Comparison of ENCODE assay signal across 8 cellular contexts in the genomic region with DNA sequence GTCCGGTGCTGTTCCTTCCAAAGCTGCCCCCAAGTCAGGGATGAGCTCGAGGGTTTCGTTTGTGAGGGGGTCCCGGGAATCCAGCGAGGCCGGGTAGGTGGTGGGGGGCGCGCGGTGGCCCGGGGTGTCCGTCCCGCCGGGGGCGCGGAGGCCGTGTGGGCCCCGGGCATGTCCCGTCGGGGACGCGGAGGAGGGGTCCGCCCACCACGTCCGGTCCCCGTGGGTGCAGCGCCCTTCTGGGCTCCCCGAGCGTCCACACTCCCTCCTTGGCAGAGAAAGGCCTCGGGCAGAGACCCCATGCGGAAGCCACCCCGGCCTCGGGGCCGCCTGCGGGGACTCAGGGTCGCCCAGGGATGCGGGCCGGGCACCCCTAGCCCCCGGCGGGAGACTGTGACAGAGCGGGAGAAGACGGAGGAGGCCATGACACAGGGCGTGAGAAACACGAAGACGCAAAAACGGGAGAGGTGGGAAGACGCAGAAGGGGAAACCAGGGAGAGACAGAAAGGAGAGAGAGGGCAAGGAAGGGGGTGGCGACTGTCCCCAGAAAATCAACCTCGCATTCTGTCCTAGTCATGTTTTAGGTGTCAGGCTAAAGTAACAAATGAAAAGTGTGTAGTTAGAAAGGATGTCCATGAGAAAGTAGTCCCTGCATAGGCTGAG. TPM values are rescaled to one million over a fixed set of nuclear protein-coding genes. Genes with fewer than 3 reads are reported as not detected.
DNase-seq lines count a peak whose midpoint lies in the region; ATAC-seq and TF ChIP-seq lines count a peak whose summit lies in the region.

No MANE protein-coding gene starts in this region.

- H2AK5ac ChIP-seq in H9 (ENCODE audit: insufficient read length, low read length), result no peak overlapping the region

- H3K79me2 ChIP-seq in H9 (ENCODE audit: insufficient read depth, low read length) (peaks cover 5% of the 10 kb centered on the region; the same call in 1 of the 2 replicates), MM.1S (ENCODE audit: low read length) (peaks cover 32% of the 10 kb centered on the region)

- H4K8ac ChIP-seq in H9 (replicated peaks; ENCODE audit: insufficient read length, low read depth, low read length), result no peak overlapping the region

- H3K36me3 Mint-ChIP-seq in H9 (ENCODE audit: insufficient read depth in 1 of 3, low read depth in 3 of 3) (peaks cover 33 to 42% (median 35%) of the 10 kb centered on the region in 3 experiments), WTC11 (peaks cover 35% of the 10 kb centered on the region)
- H3K36me3 Mint-ChIP-seq in central memory CD8-positive, alpha-beta T cell (ENCODE audit: insufficient read depth), result peaks cover 24% of the 10 kb centered on the region

- CTCF ChIA-PET in WTC11 (lab: Charles Lee), result interaction anchor here (0.6 to 4.0 kb wide), 11 partner anchors 16 to 278 kb away, joined by 3 to 40 read pairs (median 5); partner anchors contain the start of genes ZNF282 and ZNF398

- H3K23ac ChIP-seq in H9 (ENCODE audit: insufficient read length, low read depth, low read length), result no peak overlapping the region

- DNase-seq in H9 (no peak), MM.1S (peak; percentile 72), WTC11 (ENCODE audit: low spot score) (no peak), left lobe of liver (ENCODE audit: low spot score) (peak; percentile 60), NCI-H1048 (lab: John Stamatoyannopoulos, UW) (no peak)
- peak in 1 of 2 donors; percentile 24 for DNase-seq in central memory CD8-positive, alpha-beta T cell (ENCODE audit: low spot score in 2 of 2)
- DNase-seq in stimulated activated CD4-positive, alpha-beta T cell treated with anti-CD3 and anti-CD28 coated beads, Interleukin-2, amount 100 ng/mL, for 4 hours (ENCODE audit: low read depth), result peak; percentile 65

- POLR2A ChIA-PET in WTC11 (lab: Charles Lee), result interaction anchor here (0.8 to 4.2 kb wide), 2 partner anchors 21 to 68 kb away, joined by 3 to 35 read pairs; partner anchors contain the start of genes ZNF282 and ZNF398

- H3K9me3 ChIP-seq in H9 (ENCODE audit: control insufficient read depth, low read depth, low read length) (peaks cover 16% of the 10 kb centered on the region), MM.1S (replicated peaks; ENCODE audit: insufficient read depth, low read length) (no peaks in the 10 kb centered on the region)

- H2BK12ac ChIP-seq in H9 (ENCODE audit: insufficient read length, low read depth, low read length), result no peak overlapping the region

- H3F3A ChIP-seq in MM.1S (ENCODE audit: insufficient read depth, low read length), result peaks cover 21% of the 10 kb centered on the region

- TF ChIP-seq CTCF in H9 (conservative IDR thresholded peaks at IDR 0.05), result no peak
- no peak for TF ChIP-seq CTCF in MM.1S (IDR thresholded peaks at IDR 0.05; ENCODE audit: low read length)
- no peak for TF ChIP-seq CTCF in WTC11 (IDR thresholded peaks at IDR 0.05)

- H3K27me3 ChIP-seq in H9 (ENCODE audit: insufficient read depth, low read length), result no peaks in the 10 kb centered on the region
- H3K27me3 ChIP-seq in MM.1S (replicated peaks; ENCODE audit: insufficient read depth, low read length), result no peaks in the 10 kb centered on the region

- peak; percentile 7 for TF ChIP-seq POLR2A in GM10847 (IDR thresholded peaks at IDR 0.05; ENCODE audit: extremely low read depth, insufficient read length)

- no peak overlapping the region for H2AFZ ChIP-seq in H9 (ENCODE audit: low read length)
- peak overlapping the region; percentile 99 for H2AFZ ChIP-seq in MM.1S (ENCODE audit: low read length)

- H3K18ac ChIP-seq in H9 (ENCODE audit: insufficient read length, low read depth, low read length), result peak overlapping the region; percentile 32

- H3K14ac ChIP-seq in H9 (ENCODE audit: insufficient read depth, low read length), result peak overlapping the region; percentile 85

- H4K20me1 ChIP-seq in H9 (ENCODE audit: control insufficient read depth, insufficient read depth, insufficient read length) (no peaks in the 10 kb centered on the region), MM.1S (ENCODE audit: insufficient read depth, low read length) (no peaks in the 10 kb centered on the region)

- H3K56ac ChIP-seq in H9 (ENCODE audit: insufficient read length, low read depth, low read length), result peak overlapping the region; percentile 82

- H2BK120ac ChIP-seq in H9 (ENCODE audit: low read depth, low read length, poor library complexity, severe bottlenecking), result no peak overlapping the region

- H3K27ac ChIP-seq in H9 (ENCODE audit: insufficient read length, low read depth, low read length), result peak overlapping the region; percentile 43
- peak overlapping the region; percentile 82 for H3K27ac ChIP-seq in MM.1S (ENCODE audit: low read length)

- WGBS in H9 (ENCODE audit: extremely low coverage, insufficient read length, low lambda C conversion rate), result no CpG with 5 or more reads among the region's 48 CpGs

- H3K4me1 Mint-ChIP-seq in H9, result peaks cover 14 to 23% of the 10 kb centered on the region in 2 experiments
- peaks cover 23% of the 10 kb centered on the region for H3K4me1 Mint-ChIP-seq in WTC11
- H3K4me1 Mint-ChIP-seq in central memory CD8-positive, alpha-beta T cell, result peaks cover 29% of the 10 kb centered on the region

- peaks cover 5% of the 10 kb centered on the region for H3K79me1 ChIP-seq in H9 (ENCODE audit: insufficient read depth, low read depth, low read length, poor library complexity, severe bottlenecking)

- peak overlapping the region; percentile 99 for H3K4me3 ChIP-seq in MM.1S (ENCODE audit: low read length)

- peak overlapping the region; percentile 62 for H3K4ac ChIP-seq in H9 (ENCODE audit: low read depth, low read length)

- H3K4me3 Mint-ChIP-seq in H9, result peak overlapping the region; percentile 98 to 99
- peak overlapping the region; percentile 100 for H3K4me3 Mint-ChIP-seq in WTC11
- peak overlapping the region; percentile 93 for H3K4me3 Mint-ChIP-seq in central memory CD8-positive, alpha-beta T cell

- no peak overlapping the region for H4K5ac ChIP-seq in H9 (ENCODE audit: insufficient read length, low read depth, low read length)

- H3K36me3 ChIP-seq in MM.1S (replicated peaks; ENCODE audit: insufficient read depth, low read length), result peaks cover 16% of the 10 kb centered on the region

- ATAC-seq in WTC11 (peak; percentile 5), left lobe of liver (peak; percentile 52)
- ATAC-seq in central memory CD8-positive, alpha-beta T cell (replicated peaks; ENCODE audit: extremely low read depth, poor library complexity, severe bottlenecking), result peak; percentile 34

- H3K9ac ChIP-seq in H9 (ENCODE audit: extremely low read depth, insufficient read length, low read length) (peak overlapping the region; percentile 98), MM.1S (ENCODE audit: low read length) (peak overlapping the region; percentile 98)

- no peaks in the 10 kb centered on the region for H3K9me2 ChIP-seq in MM.1S (replicated peaks; ENCODE audit: insufficient read depth, low read length)

- no peak overlapping the region for H2BK5ac ChIP-seq in H9 (ENCODE audit: insufficient read length, low read length)

- no peak overlapping the region for H2BK20ac ChIP-seq in H9 (ENCODE audit: low read depth, low read length, poor library complexity, severe bottlenecking)

- H3K4me1 ChIP-seq in H9 (ENCODE audit: insufficient read depth, low read length) (no peaks in the 10 kb centered on the region; the same call in 1 of the 2 replicates), MM.1S (ENCODE audit: low read length) (peaks cover 11% of the 10 kb centered on the region)

- peak overlapping the region; percentile 59 for H4K91ac ChIP-seq in H9 (ENCODE audit: insufficient read length, low read depth, low read length)

- peaks cover 10% of the 10 kb centered on the region for H3K23me2 ChIP-seq in H9 (ENCODE audit: insufficient read length, low read depth, low read length, poor library complexity, severe bottlenecking)

- H3K27me3 Mint-ChIP-seq in H9 (ENCODE audit: low read depth) (no peaks in the 10 kb centered on the region), WTC11 (ENCODE audit: low read depth) (peaks cover 6% of the 10 kb centered on the region; the same call in 1 of the 2 replicates)
- H3K27me3 Mint-ChIP-seq in central memory CD8-positive, alpha-beta T cell, result no peaks in the 10 kb centered on the region

- H3T11ph ChIP-seq in H9 (ENCODE audit: low read length), result no peak overlapping the region

- peak overlapping the region; percentile 93 for H3K4me2 ChIP-seq in H9 (ENCODE audit: insufficient read depth, insufficient read length, low read length)
- peak overlapping the region; percentile 95 for H3K4me2 ChIP-seq in MM.1S (ENCODE audit: low read depth, low read length)

- H3K9me3 Mint-ChIP-seq in H9, result peaks cover 19 to 25% of the 10 kb centered on the region in 2 experiments
- peaks cover 20% of the 10 kb centered on the region for H3K9me3 Mint-ChIP-seq in WTC11
- peaks cover 5% of the 10 kb centered on the region for H3K9me3 Mint-ChIP-seq in central memory CD8-positive, alpha-beta T cell

- H3K27ac Mint-ChIP-seq in H9 (peak overlapping the region; percentile 91 to 99 (median 99)), WTC11 (peak overlapping the region; percentile 100)
- peak overlapping the region; percentile 93 for H3K27ac Mint-ChIP-seq in central memory CD8-positive, alpha-beta T cell (ENCODE audit: low read depth)

- no peak overlapping the region; the same call in 1 of the 2 replicates for H2BK15ac ChIP-seq in H9 (ENCODE audit: low read depth, low read length)

TF ChIP-seq in WTC11, 78 proteins besides CTCF, POLR2A, EP300 and RAD21 (continues in another document):
- TF ChIP-seq EMX1 (CRISPR knock-in tag; IDR thresholded peaks at IDR 0.05) (0 out of 2 replicates have a peak, but pooled peaks have one; percentile 11), JUN (CRISPR knock-in tag; IDR thresholded peaks at IDR 0.05) (peak; percentile 57; the same call in 1 of the 2 replicates), KAT7 (CRISPR knock-in tag; IDR thresholded peaks at IDR 0.05; ENCODE audit: borderline replicate concordance) (no peak)

RNA-seq across cellular contexts. Expression of gene ZNF425, which starts 0.7 kb away (rescaled TPM):
- total RNA-seq in H9 (2021) (5.3 and 5.4 TPM in 2 replicates), WTC11 (2021) (3.8 to 5.8 TPM (median 4.9 TPM) in 3 replicates), left lobe of liver (1.1 TPM)

RNA-seq across cellular contexts. Expression of gene ZNF398, which starts 20.5 kb away (rescaled TPM):
- total RNA-seq in H9 (2021) (62.1 and 62.4 TPM in 2 replicates), WTC11 (2021) (57.8 to 63.2 TPM (median 58.9 TPM) in 3 replicates), left lobe of liver (6.6 TPM)

RNA-seq across cellular contexts. Expression of gene ZNF786, which starts 36.3 kb away (rescaled TPM):
- total RNA-seq in H9 (2021) (24.1 and 25.1 TPM in 2 replicates), WTC11 (2021) (11.4 to 13.0 TPM (median 11.8 TPM) in 3 replicates), left lobe of liver (3.6 TPM)

Comparison
In these comparisons a context has a peak if more than half of its experiments do, and no peak if none do; other contexts are left out.
1. DNase-seq: peak in MM.1S (single experiment), left lobe of liver (single experiment) and stimulated activated CD4-positive, alpha-beta T cell treated with anti-CD3 and anti-CD28 coated beads, Interleukin-2, amount 100 ng/mL, for 4 hours (single experiment); none in H9 (single experiment), WTC11 (single experiment) and NCI-H1048 (single experiment).
2. Peak in every context shown above with its lines, with median percentiles within 50 percentile points of each other: H3K27ac Mint-ChIP-seq, H3K4me3 Mint-ChIP-seq and ATAC-seq.